Comparison of ENCODE assay signal across 1 cellular context in the genomic region with DNA sequence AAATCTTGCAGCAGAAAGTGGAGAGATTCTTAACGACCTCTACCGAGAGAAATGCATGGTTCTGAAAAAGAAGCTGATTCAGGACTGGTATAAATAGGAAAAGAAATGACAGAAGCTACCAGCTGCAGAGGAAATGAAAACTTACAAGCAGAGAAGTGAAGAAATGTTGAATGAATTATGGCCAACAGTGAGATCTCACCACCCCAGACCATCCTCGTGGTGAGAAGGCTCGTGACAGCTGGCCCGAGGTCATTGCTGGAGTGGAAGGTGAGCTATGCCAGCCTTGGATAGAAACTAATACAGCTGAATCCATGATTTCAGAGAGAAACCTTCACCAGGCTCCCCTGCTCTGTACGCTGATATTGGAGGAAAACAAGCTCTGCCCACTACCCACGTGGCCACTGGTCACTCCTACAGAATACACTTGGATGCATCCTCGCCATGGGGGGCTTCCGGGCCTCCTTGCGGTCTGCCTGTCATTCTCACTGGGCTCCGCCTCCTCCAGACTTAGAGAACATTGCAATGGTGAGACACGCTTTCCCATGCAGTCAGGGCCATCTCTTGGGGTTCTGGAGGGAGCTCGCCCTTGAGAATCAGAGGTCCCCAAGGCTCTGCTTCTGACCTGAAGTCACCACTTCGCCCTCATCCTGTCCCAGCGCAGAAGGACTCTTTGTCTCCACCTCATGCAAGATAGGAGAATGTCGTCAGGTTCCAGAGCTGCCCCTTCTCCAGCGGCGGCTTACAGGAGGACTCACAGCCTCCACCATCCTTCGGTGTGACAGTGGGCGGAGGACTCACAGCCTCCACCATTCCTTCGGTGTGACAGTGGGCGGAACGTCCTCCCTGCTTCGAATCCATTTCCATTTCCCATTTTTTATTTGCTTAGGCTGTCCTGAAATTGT.
TF ChIP-seq lines count a peak whose summit lies in the region.

No MANE protein-coding gene starts in this region.

TF ChIP-seq in WTC11, 78 proteins besides CTCF, POLR2A, EP300 and RAD21 (continued from another document):
- TF ChIP-seq, protein P1, sequence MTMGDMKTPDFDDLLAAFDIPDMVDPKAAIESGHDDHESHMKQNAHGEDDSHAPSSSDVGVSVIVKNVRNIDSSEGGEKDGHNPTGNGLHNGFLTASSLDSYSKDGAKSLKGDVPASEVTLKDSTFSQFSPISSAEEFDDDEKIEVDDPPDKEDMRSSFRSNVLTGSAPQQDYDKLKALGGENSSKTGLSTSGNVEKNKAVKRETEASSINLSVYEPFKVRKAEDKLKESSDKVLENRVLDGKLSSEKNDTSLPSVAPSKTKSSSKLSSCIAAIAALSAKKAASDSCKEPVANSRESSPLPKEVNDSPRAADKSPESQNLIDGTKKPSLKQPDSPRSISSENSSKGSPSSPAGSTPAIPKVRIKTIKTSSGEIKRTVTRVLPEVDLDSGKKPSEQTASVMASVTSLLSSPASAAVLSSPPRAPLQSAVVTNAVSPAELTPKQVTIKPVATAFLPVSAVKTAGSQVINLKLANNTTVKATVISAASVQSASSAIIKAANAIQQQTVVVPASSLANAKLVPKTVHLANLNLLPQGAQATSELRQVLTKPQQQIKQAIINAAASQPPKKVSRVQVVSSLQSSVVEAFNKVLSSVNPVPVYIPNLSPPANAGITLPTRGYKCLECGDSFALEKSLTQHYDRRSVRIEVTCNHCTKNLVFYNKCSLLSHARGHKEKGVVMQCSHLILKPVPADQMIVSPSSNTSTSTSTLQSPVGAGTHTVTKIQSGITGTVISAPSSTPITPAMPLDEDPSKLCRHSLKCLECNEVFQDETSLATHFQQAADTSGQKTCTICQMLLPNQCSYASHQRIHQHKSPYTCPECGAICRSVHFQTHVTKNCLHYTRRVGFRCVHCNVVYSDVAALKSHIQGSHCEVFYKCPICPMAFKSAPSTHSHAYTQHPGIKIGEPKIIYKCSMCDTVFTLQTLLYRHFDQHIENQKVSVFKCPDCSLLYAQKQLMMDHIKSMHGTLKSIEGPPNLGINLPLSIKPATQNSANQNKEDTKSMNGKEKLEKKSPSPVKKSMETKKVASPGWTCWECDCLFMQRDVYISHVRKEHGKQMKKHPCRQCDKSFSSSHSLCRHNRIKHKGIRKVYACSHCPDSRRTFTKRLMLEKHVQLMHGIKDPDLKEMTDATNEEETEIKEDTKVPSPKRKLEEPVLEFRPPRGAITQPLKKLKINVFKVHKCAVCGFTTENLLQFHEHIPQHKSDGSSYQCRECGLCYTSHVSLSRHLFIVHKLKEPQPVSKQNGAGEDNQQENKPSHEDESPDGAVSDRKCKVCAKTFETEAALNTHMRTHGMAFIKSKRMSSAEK (CRISPR knock-in tag; IDR thresholded peaks at IDR 0.05; ENCODE audit: borderline replicate concordance) = no peak
- TF ChIP-seq HMGA2 (CRISPR knock-in tag; IDR thresholded peaks at IDR 0.05) (no peak), TCF7 (CRISPR knock-in tag; IDR thresholded peaks at IDR 0.05; ENCODE audit: low read depth) (no peak), MXD4 (CRISPR knock-in tag; IDR thresholded peaks at IDR 0.05; ENCODE audit: borderline replicate concordance) (no peak), NR1H2 (CRISPR knock-in tag; IDR thresholded peaks at IDR 0.05) (no peak), JUN (CRISPR knock-in tag; IDR thresholded peaks at IDR 0.05) (no peak)
- TF ChIP-seq, protein P2, sequence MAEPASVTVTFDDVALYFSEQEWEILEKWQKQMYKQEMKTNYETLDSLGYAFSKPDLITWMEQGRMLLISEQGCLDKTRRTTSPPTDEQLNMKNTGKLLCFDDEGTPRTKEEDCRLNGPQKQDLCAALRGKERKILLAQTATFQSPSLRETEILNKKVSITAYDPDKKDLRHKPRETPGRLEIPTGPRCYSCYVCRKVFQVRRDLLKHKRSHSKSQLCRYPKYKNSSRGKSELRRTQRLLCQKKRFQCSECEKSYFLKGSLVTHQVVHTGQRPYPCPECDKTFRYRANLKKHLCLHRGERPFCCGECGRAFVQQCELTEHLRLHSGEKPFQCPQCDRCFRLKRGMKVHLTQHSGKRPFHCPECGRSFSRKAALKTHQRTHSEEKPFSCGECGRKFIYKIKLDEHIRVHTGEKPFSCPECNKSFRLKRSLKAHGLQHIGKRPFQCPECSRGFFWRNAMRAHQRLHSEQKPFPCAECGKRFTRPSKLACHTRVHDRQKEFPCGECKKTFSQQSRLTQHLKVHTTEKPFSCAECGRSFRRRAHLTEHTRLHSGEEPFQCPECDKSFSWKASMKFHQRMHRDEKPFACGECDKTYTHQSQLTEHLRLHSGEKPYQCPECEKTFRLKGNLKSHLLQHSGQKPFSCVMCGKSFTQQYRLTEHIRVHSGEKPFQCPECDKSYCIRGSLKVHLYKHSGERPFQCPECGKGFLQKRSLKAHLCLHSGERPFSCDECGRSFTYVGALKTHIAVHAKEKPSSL (CRISPR knock-in tag; conservative IDR thresholded peaks at IDR 0.05) = no peak
- TF ChIP-seq, protein P3, sequence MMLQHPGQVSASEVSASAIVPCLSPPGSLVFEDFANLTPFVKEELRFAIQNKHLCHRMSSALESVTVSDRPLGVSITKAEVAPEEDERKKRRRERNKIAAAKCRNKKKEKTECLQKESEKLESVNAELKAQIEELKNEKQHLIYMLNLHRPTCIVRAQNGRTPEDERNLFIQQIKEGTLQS (CRISPR knock-in tag; conservative IDR thresholded peaks at IDR 0.05) = no peak
- TF ChIP-seq, protein P4, sequence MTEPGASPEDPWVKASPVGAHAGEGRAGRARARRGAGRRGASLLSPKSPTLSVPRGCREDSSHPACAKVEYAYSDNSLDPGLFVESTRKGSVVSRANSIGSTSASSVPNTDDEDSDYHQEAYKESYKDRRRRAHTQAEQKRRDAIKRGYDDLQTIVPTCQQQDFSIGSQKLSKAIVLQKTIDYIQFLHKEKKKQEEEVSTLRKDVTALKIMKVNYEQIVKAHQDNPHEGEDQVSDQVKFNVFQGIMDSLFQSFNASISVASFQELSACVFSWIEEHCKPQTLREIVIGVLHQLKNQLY (CRISPR knock-in tag; IDR thresholded peaks at IDR 0.05) = no peak
- TF ChIP-seq, protein P5, sequence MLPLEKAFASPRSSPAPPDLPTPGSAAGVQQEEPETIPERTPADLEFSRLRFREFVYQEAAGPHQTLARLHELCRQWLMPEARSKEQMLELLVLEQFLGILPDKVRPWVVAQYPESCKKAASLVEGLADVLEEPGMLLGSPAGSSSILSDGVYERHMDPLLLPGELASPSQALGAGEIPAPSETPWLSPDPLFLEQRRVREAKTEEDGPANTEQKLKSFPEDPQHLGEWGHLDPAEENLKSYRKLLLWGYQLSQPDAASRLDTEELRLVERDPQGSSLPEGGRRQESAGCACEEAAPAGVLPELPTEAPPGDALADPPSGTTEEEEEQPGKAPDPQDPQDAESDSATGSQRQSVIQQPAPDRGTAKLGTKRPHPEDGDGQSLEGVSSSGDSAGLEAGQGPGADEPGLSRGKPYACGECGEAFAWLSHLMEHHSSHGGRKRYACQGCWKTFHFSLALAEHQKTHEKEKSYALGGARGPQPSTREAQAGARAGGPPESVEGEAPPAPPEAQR (CRISPR knock-in tag; IDR thresholded peaks at IDR 0.05) = no peak
- TF ChIP-seq, protein P6, sequence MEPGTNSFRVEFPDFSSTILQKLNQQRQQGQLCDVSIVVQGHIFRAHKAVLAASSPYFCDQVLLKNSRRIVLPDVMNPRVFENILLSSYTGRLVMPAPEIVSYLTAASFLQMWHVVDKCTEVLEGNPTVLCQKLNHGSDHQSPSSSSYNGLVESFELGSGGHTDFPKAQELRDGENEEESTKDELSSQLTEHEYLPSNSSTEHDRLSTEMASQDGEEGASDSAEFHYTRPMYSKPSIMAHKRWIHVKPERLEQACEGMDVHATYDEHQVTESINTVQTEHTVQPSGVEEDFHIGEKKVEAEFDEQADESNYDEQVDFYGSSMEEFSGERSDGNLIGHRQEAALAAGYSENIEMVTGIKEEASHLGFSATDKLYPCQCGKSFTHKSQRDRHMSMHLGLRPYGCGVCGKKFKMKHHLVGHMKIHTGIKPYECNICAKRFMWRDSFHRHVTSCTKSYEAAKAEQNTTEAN (CRISPR knock-in tag; IDR thresholded peaks at IDR 0.05) = no peak
- TF ChIP-seq, protein P7, sequence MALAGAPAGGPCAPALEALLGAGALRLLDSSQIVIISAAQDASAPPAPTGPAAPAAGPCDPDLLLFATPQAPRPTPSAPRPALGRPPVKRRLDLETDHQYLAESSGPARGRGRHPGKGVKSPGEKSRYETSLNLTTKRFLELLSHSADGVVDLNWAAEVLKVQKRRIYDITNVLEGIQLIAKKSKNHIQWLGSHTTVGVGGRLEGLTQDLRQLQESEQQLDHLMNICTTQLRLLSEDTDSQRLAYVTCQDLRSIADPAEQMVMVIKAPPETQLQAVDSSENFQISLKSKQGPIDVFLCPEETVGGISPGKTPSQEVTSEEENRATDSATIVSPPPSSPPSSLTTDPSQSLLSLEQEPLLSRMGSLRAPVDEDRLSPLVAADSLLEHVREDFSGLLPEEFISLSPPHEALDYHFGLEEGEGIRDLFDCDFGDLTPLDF (CRISPR knock-in tag; IDR thresholded peaks at IDR 0.05) = no peak
- TF ChIP-seq, protein P8, sequence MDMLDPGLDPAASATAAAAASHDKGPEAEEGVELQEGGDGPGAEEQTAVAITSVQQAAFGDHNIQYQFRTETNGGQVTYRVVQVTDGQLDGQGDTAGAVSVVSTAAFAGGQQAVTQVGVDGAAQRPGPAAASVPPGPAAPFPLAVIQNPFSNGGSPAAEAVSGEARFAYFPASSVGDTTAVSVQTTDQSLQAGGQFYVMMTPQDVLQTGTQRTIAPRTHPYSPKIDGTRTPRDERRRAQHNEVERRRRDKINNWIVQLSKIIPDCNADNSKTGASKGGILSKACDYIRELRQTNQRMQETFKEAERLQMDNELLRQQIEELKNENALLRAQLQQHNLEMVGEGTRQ (CRISPR knock-in tag; IDR thresholded peaks at IDR 0.05) = no peak
